ENCODE assay signal across 8 cellular contexts in genomic region chr16:2224183-2224486, GRCh38. TPM values are rescaled to one million over a fixed set of nuclear protein-coding genes. Genes with fewer than 3 reads are reported as not detected.
A peak's percentile ranks its signal among the peaks of the same experiment; 100 is the strongest.
DNase-seq lines count a peak whose midpoint lies in the region; FAIRE-seq and TF ChIP-seq lines count a peak whose summit lies in the region.

No MANE protein-coding gene starts in this region.

- no peak overlapping the region for H2AK5ac ChIP-seq in mesendoderm (ENCODE audit: low read length)

- DNase-seq in GM13977 (ENCODE audit: low spot score) (no peak), bronchial epithelial cell (ENCODE audit: low read depth) (peak; percentile 36), mesendoderm (no peak), GM12892 (ENCODE audit: insufficient read length) (no peak), activated gamma-delta T cell treated with Interleukin-2 at 50 U/mL for 16 hours (no peak), mucosa of gallbladder (ENCODE audit: low spot score) (no peak), globus pallidus (ENCODE audit: low spot score) (no peak)

- FAIRE-seq in bronchial epithelial cell (lab: Jason Lieb, UNC) (no peak), GM12892 (lab: Jason Lieb, UNC) (no peak)

- H3K4me1 ChIP-seq in HUES64 (ENCODE audit: insufficient read depth, low read length) (no peaks in the 10 kb centered on the region), mesendoderm (ENCODE audit: control insufficient read depth, low read depth, low read length) (no peaks in the 10 kb centered on the region)

- in situ Hi-C loops in GM13977 (cut with MboI; ENCODE audit: low pct_unique_long_range_greater_than_20kb, low sequenced_read_pairs, unreplicated experiment), result no loop called here

- H3K4ac ChIP-seq in mesendoderm (ENCODE audit: low read depth, low read length), result no peak overlapping the region

- peak overlapping the region; percentile 82 for H3K27ac ChIP-seq in HUES64 (ENCODE audit: low read depth, low read length)
- H3K27ac ChIP-seq in mesendoderm (ENCODE audit: low read depth, low read length), result peak overlapping the region; percentile 14

- WGBS in HUES64, result 55% methylated on average over 5 of the region's 5 CpGs
- WGBS in mesendoderm (ENCODE audit: extremely low coverage, insufficient coverage, low lambda C conversion rate), result no CpG with 5 or more reads among the region's 5 CpGs

- H3K27me3 ChIP-seq in HUES64 (ENCODE audit: insufficient read depth, low read length) (no peaks in the 10 kb centered on the region), bronchial epithelial cell (ENCODE audit: control insufficient read depth, insufficient read depth, low read length) (no peaks in the 10 kb centered on the region), mesendoderm (ENCODE audit: insufficient read depth, low read length, poor library complexity) (no peaks in the 10 kb centered on the region)

- peak; percentile 19 for TF ChIP-seq CTCF in GM13977 (IDR thresholded peaks at IDR 0.05; ENCODE audit: extremely low read depth, insufficient read depth, missing control alignments)
- peak; percentile 29 for TF ChIP-seq CTCF in bronchial epithelial cell (IDR thresholded peaks at IDR 0.05; ENCODE audit: insufficient read depth, low read length, severe bottlenecking)

- H4K5ac ChIP-seq in mesendoderm (ENCODE audit: low read length), result no peak overlapping the region

- H2BK5ac ChIP-seq in mesendoderm (ENCODE audit: low read length), result no peak overlapping the region

- peak overlapping the region; percentile 94 for H3K56ac ChIP-seq in mesendoderm (ENCODE audit: low read length)

- H4K8ac ChIP-seq in mesendoderm (ENCODE audit: low read depth, low read length), result no peak overlapping the region

- H3K4me2 ChIP-seq in mesendoderm (ENCODE audit: low read length), result peak overlapping the region; percentile 90

- peak overlapping the region; percentile 91 for H3K9ac ChIP-seq in HUES64 (ENCODE audit: low read depth, low read length)
- peak overlapping the region; percentile 93 for H3K9ac ChIP-seq in mesendoderm (ENCODE audit: low read length)

- no peak overlapping the region for H2BK15ac ChIP-seq in mesendoderm (replicated peaks; ENCODE audit: low read depth)

- H3K4me3 ChIP-seq in HUES64 (ENCODE audit: low read length), result peak overlapping the region; percentile 83
- peak overlapping the region; percentile 95 for H3K4me3 ChIP-seq in bronchial epithelial cell (ENCODE audit: low read depth, low read length)
- peak overlapping the region; percentile 93 for H3K4me3 ChIP-seq in mesendoderm (ENCODE audit: low read length)

- no peak overlapping the region for H3K23ac ChIP-seq in mesendoderm (ENCODE audit: low read length)

- no peak overlapping the region for H2BK120ac ChIP-seq in mesendoderm (ENCODE audit: low read depth, low read length)

- H3K79me2 ChIP-seq in mesendoderm (ENCODE audit: control insufficient read depth, insufficient read depth, low read length), result peaks cover 21% of the 10 kb centered on the region

- no peak for TF ChIP-seq POLR2A in GM12892 (IDR thresholded peaks at IDR 0.05; ENCODE audit: low read depth, low read length)

- H3K36me3 ChIP-seq in HUES64 (ENCODE audit: insufficient read depth, low read length), result peaks cover 9% of the 10 kb centered on the region; the same call in 1 of the 2 replicates
- H3K36me3 ChIP-seq in bronchial epithelial cell (ENCODE audit: control insufficient read depth, insufficient read depth, low read length), result peaks cover 9% of the 10 kb centered on the region
- H3K36me3 ChIP-seq in mesendoderm (ENCODE audit: control insufficient read depth, insufficient read depth, low read length), result no peaks in the 10 kb centered on the region

- no peaks in the 10 kb centered on the region for H3K9me3 ChIP-seq in HUES64 (ENCODE audit: insufficient read depth, low read depth, low read length)

- H3K79me1 ChIP-seq in mesendoderm (ENCODE audit: low read length), result peaks cover 15% of the 10 kb centered on the region

- peak overlapping the region; percentile 22 for H3K18ac ChIP-seq in mesendoderm (ENCODE audit: low read length)

RNA-seq across cellular contexts. Expression of gene E4F1, which starts 0.7 kb away (rescaled TPM):
- polyA plus RNA-seq in HUES64 (2013, experiment 1 of 2), result 17.1 TPM
- polyA plus RNA-seq in HUES64 (2013, experiment 2 of 2), result 17.0 TPM
- 26.6 and 34.4 TPM in 2 replicates for total RNA-seq in bronchial epithelial cell
- 11.7 TPM for polyA plus RNA-seq in mesendoderm (2013, experiment 1 of 2)
- 12.2 TPM for polyA plus RNA-seq in mesendoderm (2013, experiment 2 of 2)
- 4.2 TPM for polyA plus RNA-seq in GM12892 (2012; ENCODE audit: missing spikeins)
- 33.3 TPM for total RNA-seq in mucosa of gallbladder

RNA-seq across cellular contexts. Expression of gene PGP, which starts 9.5 kb away (rescaled TPM):
- polyA plus RNA-seq in HUES64 (2013, experiment 1 of 2), result 33.7 TPM
- polyA plus RNA-seq in HUES64 (2013, experiment 2 of 2), result 31.4 TPM
- total RNA-seq in bronchial epithelial cell (9.1 and 9.5 TPM in 2 replicates), mucosa of gallbladder (19.7 TPM)
- 32.9 TPM for polyA plus RNA-seq in mesendoderm (2013, experiment 1 of 2)
- polyA plus RNA-seq in mesendoderm (2013, experiment 2 of 2), result 32.1 TPM
- polyA plus RNA-seq in GM12892 (2012; ENCODE audit: missing spikeins), result 7.5 TPM

RNA-seq across cellular contexts. Expression of gene DNASE1L2, which starts 12.1 kb away (rescaled TPM):
- polyA plus RNA-seq in HUES64 (2013, experiment 1 of 2), result 0.30 TPM
- polyA plus RNA-seq in HUES64 (2013, experiment 2 of 2), result 0.38 TPM
- under 0.01 and 0.64 TPM in 2 replicates for total RNA-seq in bronchial epithelial cell
- 0.13 TPM for polyA plus RNA-seq in mesendoderm (2013, experiment 1 of 2)
- polyA plus RNA-seq in mesendoderm (2013, experiment 2 of 2), result 0.06 TPM
- polyA plus RNA-seq in GM12892 (2012; ENCODE audit: missing spikeins), result 0.51 TPM
- 4.6 TPM for total RNA-seq in mucosa of gallbladder

RNA-seq across cellular contexts. Expression of gene BRICD5, which starts 13.5 kb away (rescaled TPM):
- polyA plus RNA-seq in HUES64 (2013, experiment 1 of 2), result 7.9 TPM
- polyA plus RNA-seq in HUES64 (2013, experiment 2 of 2), result 5.9 TPM
- total RNA-seq in bronchial epithelial cell (0.53 and 1.2 TPM in 2 replicates), mucosa of gallbladder (15.2 TPM)
- polyA plus RNA-seq in mesendoderm (2013, experiment 1 of 2), result 1.5 TPM
- polyA plus RNA-seq in mesendoderm (2013, experiment 2 of 2), result 1.9 TPM
- 1.0 TPM for polyA plus RNA-seq in GM12892 (2012; ENCODE audit: missing spikeins)

RNA-seq across cellular contexts. Expression of gene MLST8, which starts 18.9 kb away (rescaled TPM):
- 66.0 TPM for polyA plus RNA-seq in HUES64 (2013, experiment 1 of 2)
- 70.6 TPM for polyA plus RNA-seq in HUES64 (2013, experiment 2 of 2)
- total RNA-seq in bronchial epithelial cell (10.9 and 11.6 TPM in 2 replicates), mucosa of gallbladder (31.2 TPM)
- 48.7 TPM for polyA plus RNA-seq in mesendoderm (2013, experiment 1 of 2)
- polyA plus RNA-seq in mesendoderm (2013, experiment 2 of 2), result 49.1 TPM
- 28.7 TPM for polyA plus RNA-seq in GM12892 (2012; ENCODE audit: missing spikeins)
